ENCODE assay signal across 19 cellular contexts in the genomic region with DNA sequence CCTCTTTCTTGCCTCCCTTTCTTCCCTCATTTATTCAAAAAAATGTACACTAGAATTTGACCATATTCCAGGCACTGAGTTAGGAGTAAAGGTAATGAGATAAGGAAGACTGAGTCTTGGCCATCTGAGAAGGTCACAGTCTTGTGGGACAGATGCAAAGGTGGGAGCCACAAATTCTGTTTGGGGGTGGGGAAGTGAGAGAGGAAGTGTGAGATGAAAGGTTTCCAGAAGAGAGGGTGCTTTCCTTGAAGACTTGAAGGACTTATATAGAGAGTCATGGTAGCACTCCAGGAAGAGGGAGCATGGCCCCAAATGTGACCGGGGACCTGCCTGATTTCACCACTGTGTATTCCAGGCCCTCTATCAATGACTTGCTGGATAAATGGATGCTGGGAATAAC.
DNase-seq lines count a peak whose midpoint lies in the region; ATAC-seq and TF ChIP-seq lines count a peak whose summit lies in the region.
"Had no signal": no experiment of that assay in that cellular context is flagged by ENCODE, and none has a peak within 500 bp of the region (broad histone marks: within the 10 kb centered on the region; RNA-seq: fewer than 3 reads in every experiment).

No MANE protein-coding gene starts in this region.

- peaks cover 2% of the 10 kb centered on the region for H3K9me3 Mint-ChIP-seq in memory B cell
- H3K9me3 Mint-ChIP-seq in stimulated activated memory B cell treated with anti-CD40 and anti-IgM and Interleukin-4, amounts not matched to agents 10 μg/mL and 1 μg/mL and 100 μg/mL, for 72 hours, result peaks cover 6% of the 10 kb centered on the region
- no peaks in the 10 kb centered on the region for H3K9me3 Mint-ChIP-seq in activated naive CD8-positive, alpha-beta T cell treated with anti-CD3 and anti-CD28 coated beads for 36 hours
- H3K9me3 Mint-ChIP-seq: HFFc6 had no signal

- H3K36me3 ChIP-seq in OCI-LY7 (ENCODE audit: insufficient read depth, low read length), result no peaks in the 10 kb centered on the region

- peak; percentile 29 for DNase-seq in GM12865 (ENCODE audit: low read depth)
- no peak for DNase-seq in OCI-LY7 (ENCODE audit: low spot score)
- no peak for DNase-seq in memory B cell (ENCODE audit: low spot score in 2 of 2)
- no peak for DNase-seq in activated naive CD8-positive, alpha-beta T cell treated with anti-CD3 and anti-CD28 coated beads for 36 hours
- no peak for DNase-seq in AG08395 (ENCODE audit: low spot score)
- DNase-seq in AML-193 (lab: John Stamatoyannopoulos, UW), result no peak
- DNase-seq: CD4-positive, alpha-beta T cell; DMS79 treated with DMSO at 0.1 percent for 48 hours; EL; GOT3; H7; HFFc6; KG1 had no signal

- peaks cover 2% of the 10 kb centered on the region for H3K36me3 Mint-ChIP-seq in memory B cell
- no peaks in the 10 kb centered on the region for H3K36me3 Mint-ChIP-seq in stimulated activated memory B cell treated with anti-CD40 and anti-IgM and Interleukin-4, amounts not matched to agents 10 μg/mL and 1 μg/mL and 100 μg/mL, for 72 hours
- no peaks in the 10 kb centered on the region for H3K36me3 Mint-ChIP-seq in activated naive CD8-positive, alpha-beta T cell treated with anti-CD3 and anti-CD28 coated beads for 36 hours
- H3K36me3 Mint-ChIP-seq: IgD-negative memory B cell had no signal

- intact Hi-C loops in OCI-LY7 (cut with micrococcal nuclease; ENCODE audit: unreplicated experiment), result no loop called here

- peak overlapping the region; percentile 25; the same call in 1 of the 2 replicates for H3K4me2 ChIP-seq in OCI-LY7 (ENCODE audit: low read length)

- no peaks in the 10 kb centered on the region for H4K20me1 ChIP-seq in OCI-LY7 (ENCODE audit: insufficient read depth, low read length)

- peaks cover 8% of the 10 kb centered on the region for H3K9me3 ChIP-seq in OCI-LY7 (ENCODE audit: low read length)

- H3K79me2 ChIP-seq in OCI-LY7 (ENCODE audit: insufficient read depth, low read depth, low read length), result no peaks in the 10 kb centered on the region

- POLR2A ChIA-PET in OCI-LY7 (lab: Charles Lee), result interaction anchor here (1.4 kb wide), 1 partner anchor 9 kb away, joined by 7 read pairs; no protein-coding TSS in a partner anchor

- H3K9me2 ChIP-seq in OCI-LY7 (ENCODE audit: insufficient read depth, low read length), result no peaks in the 10 kb centered on the region

- TF ChIP-seq CTCF in GM12865 (IDR thresholded peaks at IDR 0.05; ENCODE audit: insufficient read depth, low read depth, low read length, missing control alignments), result no peak
- no peak for TF ChIP-seq CTCF in OCI-LY7 (conservative IDR thresholded peaks at IDR 0.05; ENCODE audit: low read length)

- H3K4me3 ChIP-seq in GM12865 (ENCODE audit: low read depth, low read length), result no peak overlapping the region
- H3K4me3 ChIP-seq in OCI-LY7 (ENCODE audit: low read depth, low read length, poor library complexity, severe bottlenecking), result no peak overlapping the region

- CTCF ChIA-PET in OCI-LY7 (lab: Charles Lee; ENCODE audit: unreplicated experiment), result no interaction called here

- no peaks in the 10 kb centered on the region for H3K27me3 Mint-ChIP-seq in memory B cell
- no peaks in the 10 kb centered on the region for H3K27me3 Mint-ChIP-seq in stimulated activated memory B cell treated with anti-CD40 and anti-IgM and Interleukin-4, amounts not matched to agents 10 μg/mL and 1 μg/mL and 100 μg/mL, for 72 hours
- no peaks in the 10 kb centered on the region for H3K27me3 Mint-ChIP-seq in activated naive CD8-positive, alpha-beta T cell treated with anti-CD3 and anti-CD28 coated beads for 36 hours
- H3K27me3 Mint-ChIP-seq: CD4-positive, alpha-beta T cell; IgD-negative memory B cell had no signal

- no TSS peak for BruUV-seq in OCI-LY7 (replicated peaks; lab: Mats Ljungman, UMichigan)

- ATAC-seq in memory B cell (ENCODE audit: low read depth) (peak; percentile 18), HG03280 (IDR thresholded peaks at IDR 0.05; ENCODE audit: unreplicated experiment) (no peak)
- peak; percentile 43 for ATAC-seq in stimulated activated memory B cell treated with anti-CD40 and anti-IgM and Interleukin-4, amounts not matched to agents 10 μg/mL and 1 μg/mL and 100 μg/mL, for 72 hours
- ATAC-seq: HCT116, HepG2 had no signal

- H2AFZ ChIP-seq in OCI-LY7 (ENCODE audit: low read length), result no peak overlapping the region

- H3K4me1 Mint-ChIP-seq in memory B cell, result peaks cover 32% of the 10 kb centered on the region
- H3K4me1 Mint-ChIP-seq in stimulated activated memory B cell treated with anti-CD40 and anti-IgM and Interleukin-4, amounts not matched to agents 10 μg/mL and 1 μg/mL and 100 μg/mL, for 72 hours, result peaks cover 39% of the 10 kb centered on the region
- peaks cover 4% of the 10 kb centered on the region for H3K4me1 Mint-ChIP-seq in activated naive CD8-positive, alpha-beta T cell treated with anti-CD3 and anti-CD28 coated beads for 36 hours

- peaks cover 37% of the 10 kb centered on the region for H3K4me1 ChIP-seq in OCI-LY7 (ENCODE audit: insufficient read depth, low read length, poor library complexity, severe bottlenecking)

- H3K4me3 Mint-ChIP-seq in memory B cell, result no peak overlapping the region
- no peak overlapping the region for H3K4me3 Mint-ChIP-seq in stimulated activated memory B cell treated with anti-CD40 and anti-IgM and Interleukin-4, amounts not matched to agents 10 μg/mL and 1 μg/mL and 100 μg/mL, for 72 hours
- no peak overlapping the region for H3K4me3 Mint-ChIP-seq in activated naive CD8-positive, alpha-beta T cell treated with anti-CD3 and anti-CD28 coated beads for 36 hours
- H3K4me3 Mint-ChIP-seq: CD4-positive, alpha-beta T cell; HFFc6 had no signal

- no peak overlapping the region for H3K27ac ChIP-seq in OCI-LY7 (ENCODE audit: low read depth, low read length, poor library complexity, severe bottlenecking)
- H3K27ac ChIP-seq: C4-2B had no signal

- no peak overlapping the region for H3K27ac Mint-ChIP-seq in memory B cell
- H3K27ac Mint-ChIP-seq in stimulated activated memory B cell treated with anti-CD40 and anti-IgM and Interleukin-4, amounts not matched to agents 10 μg/mL and 1 μg/mL and 100 μg/mL, for 72 hours, result no peak overlapping the region
- no peak overlapping the region for H3K27ac Mint-ChIP-seq in activated naive CD8-positive, alpha-beta T cell treated with anti-CD3 and anti-CD28 coated beads for 36 hours
- H3K27ac Mint-ChIP-seq: CD4-positive, alpha-beta T cell; HFFc6 had no signal
